ENCODE assay signal across 9 cellular contexts in genomic region chr6:33420493-33421343, GRCh38. TPM values are rescaled to one million over a fixed set of nuclear protein-coding genes. Genes with fewer than 3 reads are reported as not detected.
DNase-seq lines count a peak whose midpoint lies in the region; ATAC-seq and TF ChIP-seq lines count a peak whose summit lies in the region.
"Had no signal": no experiment of that assay in that cellular context is flagged by ENCODE, and none has a peak within 500 bp of the region (broad histone marks: within the 10 kb centered on the region; RNA-seq: fewer than 3 reads in every experiment).

No MANE protein-coding gene starts in this region.

- H3K4me3 ChIP-seq in left ventricle myocardium inferior (peak overlapping the region; percentile 52), iPS-20b (ENCODE audit: low read length) (peak overlapping the region; percentile 83), vagina (peak overlapping the region; percentile 39 to 51)

- TF ChIP-seq POLR2A in vagina (IDR thresholded peaks at IDR 0.05) = no peak

- H3K27me3 Mint-ChIP-seq in activated T-helper 17 cell treated with anti-CD3 and anti-CD28 coated beads, Interleukin-2, amount 50 U/mL, for 72 hours = no peaks in the 10 kb centered on the region

- no peaks in the 10 kb centered on the region for H3K9me3 ChIP-seq in left ventricle myocardium inferior (replicated peaks)
- H3K9me3 ChIP-seq in iPS-20b (ENCODE audit: insufficient read depth, low read depth, low read length) = no peaks in the 10 kb centered on the region
- H3K9me3 ChIP-seq in vagina = no peaks in the 10 kb centered on the region

- H3K4me1 Mint-ChIP-seq in activated T-helper 17 cell treated with anti-CD3 and anti-CD28 coated beads, Interleukin-2, amount 50 U/mL, for 72 hours = peaks cover 60% of the 10 kb centered on the region

- H3K27ac ChIP-seq in left ventricle myocardium inferior (replicated peaks) = peak overlapping the region; percentile 97
- H3K27ac ChIP-seq in iPS-20b (ENCODE audit: low read length) = no peak overlapping the region
- peak overlapping the region; percentile 98 for H3K27ac ChIP-seq in vagina

- ATAC-seq in Right ventricle myocardium inferior = no peak
- ATAC-seq in activated T-helper 17 cell treated with anti-CD3 and anti-CD28 coated beads, Interleukin-2, amount 50 U/mL, for 72 hours (replicated peaks) = no peak
- ATAC-seq in HG02870 (IDR thresholded peaks at IDR 0.05; ENCODE audit: unreplicated experiment) = no peak
- no peak for ATAC-seq in HG02981 (IDR thresholded peaks at IDR 0.05; ENCODE audit: unreplicated experiment)

- intact Hi-C loops in left ventricle myocardium inferior (cut with micrococcal nuclease) (no loop called here), Right ventricle myocardium inferior (cut with DNase I) (loop anchor here (10.0 kb wide), 1 partner anchor 154 kb away; no protein-coding TSS in a partner anchor), vagina (cut with DNase I) (no loop called here)

- H3K4me1 ChIP-seq in left ventricle myocardium inferior (peaks cover 58% of the 10 kb centered on the region), iPS-20b (ENCODE audit: insufficient read depth, low read length) (peaks cover 31% of the 10 kb centered on the region), vagina (peaks cover 54% of the 10 kb centered on the region)

- no peaks in the 10 kb centered on the region for H3K27me3 ChIP-seq in left ventricle myocardium inferior (ENCODE audit: low read depth)
- H3K27me3 ChIP-seq in iPS-20b (ENCODE audit: insufficient read depth, low read length) = no peaks in the 10 kb centered on the region
- no peaks in the 10 kb centered on the region for H3K27me3 ChIP-seq in vagina

- TF ChIP-seq CTCF in left ventricle myocardium inferior (IDR thresholded peaks at IDR 0.05; ENCODE audit: borderline replicate concordance) = no peak
- TF ChIP-seq CTCF in vagina (IDR thresholded peaks at IDR 0.05) = no peak

- H3K9me3 Mint-ChIP-seq in activated T-helper 17 cell treated with anti-CD3 and anti-CD28 coated beads, Interleukin-2, amount 50 U/mL, for 72 hours = no peaks in the 10 kb centered on the region

- H3K36me3 ChIP-seq in left ventricle myocardium inferior (peaks cover 9% of the 10 kb centered on the region), iPS-20b (ENCODE audit: insufficient read depth, low read depth, low read length) (peaks cover 36% of the 10 kb centered on the region), vagina (peaks cover 0 to 2% of the 10 kb centered on the region in 2 donors)

- DNase-seq in left ventricle myocardium inferior = no peak
- DNase-seq in Right ventricle myocardium inferior (ENCODE audit: missing footprints) = no peak
- no peak for DNase-seq in vagina (ENCODE audit: extremely low spot score in 2 of 2)
- DNase-seq in cortex of kidney (lab: John Stamatoyannopoulos, UW) = no peak
- DNase-seq: GF-D8 had no signal

- H3K27ac Mint-ChIP-seq in activated T-helper 17 cell treated with anti-CD3 and anti-CD28 coated beads, Interleukin-2, amount 50 U/mL, for 72 hours = peak overlapping the region; percentile 46

- H3K9ac ChIP-seq in iPS-20b (ENCODE audit: low read depth, low read length) = peak overlapping the region; percentile 89; the same call in 1 of the 2 replicates

- H3K4me3 Mint-ChIP-seq in activated T-helper 17 cell treated with anti-CD3 and anti-CD28 coated beads, Interleukin-2, amount 50 U/mL, for 72 hours = peak overlapping the region; percentile 96

- peaks cover 62% of the 10 kb centered on the region for H3K36me3 Mint-ChIP-seq in activated T-helper 17 cell treated with anti-CD3 and anti-CD28 coated beads, Interleukin-2, amount 50 U/mL, for 72 hours (ENCODE audit: low read depth)

RNA-seq across cellular contexts. Expression of gene SYNGAP1, which starts 0.9 kb away (rescaled TPM):
- 6.5 TPM for total RNA-seq in left ventricle myocardium inferior
- 5.2 TPM for total RNA-seq in Right ventricle myocardium inferior
- total RNA-seq in activated T-helper 17 cell treated with anti-CD3 and anti-CD28 coated beads, Interleukin-2, amount 50 U/mL, for 72 hours = 100 to 1,000 TPM in 1 of 2 donors, 10 to 100 TPM in 1; 43.2 to 156 TPM
- 16.0 TPM for total RNA-seq in vagina

RNA-seq across cellular contexts. Expression of gene CUTA, which starts 2.8 kb away (rescaled TPM):
- 107 TPM for total RNA-seq in left ventricle myocardium inferior
- total RNA-seq in Right ventricle myocardium inferior = 107 TPM
- total RNA-seq in activated T-helper 17 cell treated with anti-CD3 and anti-CD28 coated beads, Interleukin-2, amount 50 U/mL, for 72 hours = 100 to 1,000 TPM; 163 to 248 TPM
- total RNA-seq in vagina = 73.2 TPM

RNA-seq across cellular contexts. Expression of gene PHF1, which starts 9.9 kb away (rescaled TPM):
- total RNA-seq in left ventricle myocardium inferior = 52.2 TPM
- total RNA-seq in Right ventricle myocardium inferior = 43.5 TPM
- 100 to 1,000 TPM in 1 of 2 donors, 10 to 100 TPM in 1; 27.2 to 133 TPM for total RNA-seq in activated T-helper 17 cell treated with anti-CD3 and anti-CD28 coated beads, Interleukin-2, amount 50 U/mL, for 72 hours
- total RNA-seq in vagina = 73.2 TPM

RNA-seq across cellular contexts. Expression of gene KIFC1, which starts 29.1 kb away (rescaled TPM):
- total RNA-seq in left ventricle myocardium inferior (0.49 TPM), Right ventricle myocardium inferior (1.3 TPM), vagina (27.5 TPM)
- total RNA-seq in activated T-helper 17 cell treated with anti-CD3 and anti-CD28 coated beads, Interleukin-2, amount 50 U/mL, for 72 hours = 100 to 1,000 TPM; 101 to 108 TPM

RNA-seq across cellular contexts. Expression of gene ZBTB9, which starts 33.7 kb away (rescaled TPM):
- 4.9 TPM for total RNA-seq in left ventricle myocardium inferior
- 4.1 TPM for total RNA-seq in Right ventricle myocardium inferior
- total RNA-seq in activated T-helper 17 cell treated with anti-CD3 and anti-CD28 coated beads, Interleukin-2, amount 50 U/mL, for 72 hours = 10 to 100 TPM; 11.6 to 12.5 TPM
- 1.5 TPM for total RNA-seq in vagina
